Comparison of ENCODE assay signal across 25 cellular contexts in genomic region chr16:24822542-24822941, GRCh38. TPM values are rescaled to one million over a fixed set of nuclear protein-coding genes. Genes with fewer than 3 reads are reported as not detected.
A peak's percentile ranks its signal among the peaks of the same experiment; 100 is the strongest.
DNase-seq lines count a peak whose midpoint lies in the region; ATAC-seq and TF ChIP-seq lines count a peak whose summit lies in the region.
"Had no signal": no experiment of that assay in that cellular context is flagged by ENCODE, and none has a peak within 500 bp of the region (broad histone marks: within the 10 kb centered on the region; RNA-seq: fewer than 3 reads in every experiment).

No MANE protein-coding gene starts in this region.

- H3K27me3 ChIP-seq in dorsolateral prefrontal cortex, result no peaks in the 10 kb centered on the region
- H3K27me3 ChIP-seq: ascending aorta, upper lobe of left lung had no signal

- ATAC-seq in natural killer cell treated with Interleukin-12 subunit alpha and Interleukin-12 subunit beta and Interleukin-15 and Interleukin-18, amount 100 ng/mL, for 72 hours, result peak; percentile 14 to 48
- ATAC-seq: activated T-cell treated with anti-CD3 and anti-CD28 coated beads, Interleukin-2, amount 50 U/mL, for 72 hours had no signal

- no peaks in the 10 kb centered on the region for H3K4me1 ChIP-seq in HEK293 (ENCODE audit: control insufficient read depth, insufficient read depth, low read length)
- H3K4me1 ChIP-seq: ascending aorta, prostate gland had no signal

- H3K4me3 ChIP-seq in HEK293 (ENCODE audit: low read depth, low read length) (no peak overlapping the region), dorsolateral prefrontal cortex (no peak overlapping the region)
- H3K4me3 ChIP-seq: ascending aorta, GM23248, PC-9, prostate gland, skin epidermis, upper lobe of left lung had no signal

- H3K9me3 ChIP-seq in HEK293 (ENCODE audit: control insufficient read depth, insufficient read depth, low read depth, low read length), result no peaks in the 10 kb centered on the region
- H3K9me3 ChIP-seq: ascending aorta, prostate gland, upper lobe of left lung had no signal

- H3K27ac ChIP-seq in HEK293 (ENCODE audit: extremely low read depth, low read depth, low read length) (no peak overlapping the region), dorsolateral prefrontal cortex (peak overlapping the region in 28 of 59 donors; percentile 10 to 74 (median 52))
- H3K27ac ChIP-seq: 22Rv1, GM23248, PC-9, prostate gland, skin epidermis, upper lobe of left lung had no signal

- DNase-seq in T-helper 2 cell treated with Interferon-gamma antibody and Interleukin-4, amounts not matched to agents 5 μg/mL and 100 μg/mL, for 36 hours (ENCODE audit: low spot score), result no peak
- DNase-seq in T-helper 2 cell (no peak), glutamatergic neuron (no peak), dorsolateral prefrontal cortex (no peak), foreskin melanocyte (no peak), iPS-NIHi7 (ENCODE audit: extremely low spot score) (no peak)
- no peak for DNase-seq in natural killer cell treated with Interleukin-12 subunit alpha and Interleukin-12 subunit beta and Interleukin-15 and Interleukin-18, amount 100 ng/mL, for 72 hours (ENCODE audit: low spot score)
- DNase-seq: activated CD4-positive, CD25-positive, alpha-beta regulatory T cell treated with anti-CD3 and anti-CD28 coated beads, Interleukin-2, amount 50 U/mL, for 72 hours; activated T-cell treated with anti-CD3 and anti-CD28 coated beads, Interleukin-2, amount 50 U/mL, for 72 hours; cerebellar nuclear complex; COR-L47; GM23248; NCI-H1436; NCI-H446 treated with DMSO at 0.1 percent for 48 hours; PC-9 had no signal

- POLR2A ChIA-PET in HEK293 (lab: Yijun Ruan, JAX), result no interaction called here

- peaks cover 9 to 92% of the 10 kb centered on the region in 2 experiments for H3K36me3 ChIP-seq in HEK293 (ENCODE audit: control insufficient read depth in 2 of 2, insufficient read depth in 1 of 2, low read length in 2 of 2)

- intact Hi-C loops in dorsolateral prefrontal cortex (cut with DNase I), result no loop called here

- TF ChIP-seq CTCF in HEK293 (tag by site-specific recombination; IDR thresholded peaks at IDR 0.05), result no peak
- no peak for TF ChIP-seq CTCF in glutamatergic neuron (IDR thresholded peaks at IDR 0.05; ENCODE audit: partially characterized antibody, unreplicated experiment)
- TF ChIP-seq CTCF in dorsolateral prefrontal cortex (IDR thresholded peaks at IDR 0.05 in 54 of 56, conservative IDR thresholded peaks at IDR 0.05 in 2 of 56; ENCODE audit: low read depth in 1 of 56, partially characterized antibody in 56 of 56), result no peak

- no peaks in the 10 kb centered on the region for H3K9me3 Mint-ChIP-seq in T-helper 2 cell treated with Interferon-gamma antibody and Interleukin-4, amounts not matched to agents 5 μg/mL and 100 μg/mL, for 36 hours
- H3K9me3 Mint-ChIP-seq in glutamatergic neuron (ENCODE audit: unreplicated experiment), result peaks cover 10% of the 10 kb centered on the region
- H3K9me3 Mint-ChIP-seq in natural killer cell treated with Interleukin-12 subunit alpha and Interleukin-12 subunit beta and Interleukin-15 and Interleukin-18, amount 100 ng/mL, for 72 hours, result no peaks in the 10 kb centered on the region
- H3K9me3 Mint-ChIP-seq: activated naive CD4-positive, alpha-beta T cell treated with anti-CD3 and anti-CD28 coated beads, Interleukin-2, amount 50 U/mL, for 24 hours; activated T-cell treated with anti-CD3 and anti-CD28 coated beads, Interleukin-2, amount 50 U/mL, for 72 hours had no signal

- H3K27ac Mint-ChIP-seq in T-helper 2 cell treated with Interferon-gamma antibody and Interleukin-4, amounts not matched to agents 5 μg/mL and 100 μg/mL, for 36 hours, result peak overlapping the region; percentile 2
- H3K27ac Mint-ChIP-seq in glutamatergic neuron (ENCODE audit: unreplicated experiment), result peak overlapping the region; percentile 45
- H3K27ac Mint-ChIP-seq in natural killer cell treated with Interleukin-12 subunit alpha and Interleukin-12 subunit beta and Interleukin-15 and Interleukin-18, amount 100 ng/mL, for 72 hours, result no peak overlapping the region

- no peak overlapping the region for H3K4me3 Mint-ChIP-seq in T-helper 2 cell treated with Interferon-gamma antibody and Interleukin-4, amounts not matched to agents 5 μg/mL and 100 μg/mL, for 36 hours
- no peak overlapping the region for H3K4me3 Mint-ChIP-seq in glutamatergic neuron (ENCODE audit: unreplicated experiment)
- H3K4me3 Mint-ChIP-seq in natural killer cell treated with Interleukin-12 subunit alpha and Interleukin-12 subunit beta and Interleukin-15 and Interleukin-18, amount 100 ng/mL, for 72 hours, result no peak overlapping the region
- H3K4me3 Mint-ChIP-seq: activated naive CD4-positive, alpha-beta T cell treated with anti-CD3 and anti-CD28 coated beads, Interleukin-2, amount 50 U/mL, for 24 hours; activated T-cell treated with anti-CD3 and anti-CD28 coated beads, Interleukin-2, amount 50 U/mL, for 72 hours had no signal

- H3K27me3 Mint-ChIP-seq in T-helper 2 cell treated with Interferon-gamma antibody and Interleukin-4, amounts not matched to agents 5 μg/mL and 100 μg/mL, for 36 hours (ENCODE audit: low read depth), result no peaks in the 10 kb centered on the region
- peaks cover 9% of the 10 kb centered on the region for H3K27me3 Mint-ChIP-seq in glutamatergic neuron (ENCODE audit: unreplicated experiment)
- no peaks in the 10 kb centered on the region for H3K27me3 Mint-ChIP-seq in natural killer cell treated with Interleukin-12 subunit alpha and Interleukin-12 subunit beta and Interleukin-15 and Interleukin-18, amount 100 ng/mL, for 72 hours
- H3K27me3 Mint-ChIP-seq: activated naive CD4-positive, alpha-beta T cell treated with anti-CD3 and anti-CD28 coated beads, Interleukin-2, amount 50 U/mL, for 24 hours had no signal

- CTCF ChIA-PET in HEK293 (lab: Yijun Ruan, JAX), result no interaction called here

- no peaks in the 10 kb centered on the region for H3K4me1 Mint-ChIP-seq in T-helper 2 cell treated with Interferon-gamma antibody and Interleukin-4, amounts not matched to agents 5 μg/mL and 100 μg/mL, for 36 hours (ENCODE audit: low read depth)
- peaks cover 36% of the 10 kb centered on the region for H3K4me1 Mint-ChIP-seq in glutamatergic neuron (ENCODE audit: low read depth, unreplicated experiment)
- peaks cover 29 to 32% of the 10 kb centered on the region in 2 donors for H3K4me1 Mint-ChIP-seq in natural killer cell treated with Interleukin-12 subunit alpha and Interleukin-12 subunit beta and Interleukin-15 and Interleukin-18, amount 100 ng/mL, for 72 hours (ENCODE audit: low read depth in 2 of 2)
- H3K4me1 Mint-ChIP-seq: activated naive CD4-positive, alpha-beta T cell treated with anti-CD3 and anti-CD28 coated beads, Interleukin-2, amount 50 U/mL, for 24 hours had no signal

- peaks cover 56% of the 10 kb centered on the region for H3K36me3 Mint-ChIP-seq in T-helper 2 cell treated with Interferon-gamma antibody and Interleukin-4, amounts not matched to agents 5 μg/mL and 100 μg/mL, for 36 hours (ENCODE audit: low read depth)
- peaks cover 13% of the 10 kb centered on the region for H3K36me3 Mint-ChIP-seq in glutamatergic neuron (ENCODE audit: unreplicated experiment)
- H3K36me3 Mint-ChIP-seq in natural killer cell treated with Interleukin-12 subunit alpha and Interleukin-12 subunit beta and Interleukin-15 and Interleukin-18, amount 100 ng/mL, for 72 hours, result peaks cover 33% of the 10 kb centered on the region

TF ChIP-seq in HEK293, 187 proteins besides CTCF, POLR2A, EP300 and RAD21:
- TF ChIP-seq ZNF341 (tag by site-specific recombination; IDR thresholded peaks at IDR 0.05; ENCODE audit: low read depth) (peak; percentile 13; the same call in 1 of the 2 replicates), ZNF776 (tag by site-specific recombination; IDR thresholded peaks at IDR 0.05; ENCODE audit: borderline replicate concordance) (no peak), MEIS1 (CRISPR knock-in tag; IDR thresholded peaks at IDR 0.05; ENCODE audit: borderline replicate concordance) (no peak), ZNF473 (tag by site-specific recombination; IDR thresholded peaks at IDR 0.05) (no peak), YY2 (tag by site-specific recombination; IDR thresholded peaks at IDR 0.05) (no peak), ZNF24 (tag by site-specific recombination; IDR thresholded peaks at IDR 0.05) (no peak)

RNA-seq across cellular contexts. Expression of gene SLC5A11, which starts 23.2 kb away (rescaled TPM):
- total RNA-seq in glutamatergic neuron (ENCODE audit: unreplicated experiment) (not detected), dorsolateral prefrontal cortex (100 to 1,000 TPM in 21 of 120 experiments, 10 to 100 TPM in 92, 1 to 10 TPM in 7; 2.6 to 281 (median 48.8) TPM)
- 1 to 10 TPM in 1 of 2 donors, under 1 TPM in 1; 0.81 to 2.4 TPM for total RNA-seq in natural killer cell treated with Interleukin-12 subunit alpha and Interleukin-12 subunit beta and Interleukin-15 and Interleukin-18, amount 100 ng/mL, for 72 hours
- total RNA-seq: ascending aorta, epithelial cell of proximal tubule, frontal cortex, GM23248, lung microvascular endothelial cell, prostate gland had no signal

Comparison
In these comparisons a context has a peak if more than half of its experiments do, and no peak if none do; other contexts are left out.
1. H3K27ac Mint-ChIP-seq: peak in T-helper 2 cell treated with Interferon-gamma antibody and Interleukin-4, amounts not matched to agents 5 μg/mL and 100 μg/mL, for 36 hours (single experiment) and glutamatergic neuron (single experiment); none in natural killer cell treated with Interleukin-12 subunit alpha and Interleukin-12 subunit beta and Interleukin-15 and Interleukin-18, amount 100 ng/mL, for 72 hours (0 of 2).